Comparison of ENCODE assay signal across 7 cellular contexts in the genomic region with DNA sequence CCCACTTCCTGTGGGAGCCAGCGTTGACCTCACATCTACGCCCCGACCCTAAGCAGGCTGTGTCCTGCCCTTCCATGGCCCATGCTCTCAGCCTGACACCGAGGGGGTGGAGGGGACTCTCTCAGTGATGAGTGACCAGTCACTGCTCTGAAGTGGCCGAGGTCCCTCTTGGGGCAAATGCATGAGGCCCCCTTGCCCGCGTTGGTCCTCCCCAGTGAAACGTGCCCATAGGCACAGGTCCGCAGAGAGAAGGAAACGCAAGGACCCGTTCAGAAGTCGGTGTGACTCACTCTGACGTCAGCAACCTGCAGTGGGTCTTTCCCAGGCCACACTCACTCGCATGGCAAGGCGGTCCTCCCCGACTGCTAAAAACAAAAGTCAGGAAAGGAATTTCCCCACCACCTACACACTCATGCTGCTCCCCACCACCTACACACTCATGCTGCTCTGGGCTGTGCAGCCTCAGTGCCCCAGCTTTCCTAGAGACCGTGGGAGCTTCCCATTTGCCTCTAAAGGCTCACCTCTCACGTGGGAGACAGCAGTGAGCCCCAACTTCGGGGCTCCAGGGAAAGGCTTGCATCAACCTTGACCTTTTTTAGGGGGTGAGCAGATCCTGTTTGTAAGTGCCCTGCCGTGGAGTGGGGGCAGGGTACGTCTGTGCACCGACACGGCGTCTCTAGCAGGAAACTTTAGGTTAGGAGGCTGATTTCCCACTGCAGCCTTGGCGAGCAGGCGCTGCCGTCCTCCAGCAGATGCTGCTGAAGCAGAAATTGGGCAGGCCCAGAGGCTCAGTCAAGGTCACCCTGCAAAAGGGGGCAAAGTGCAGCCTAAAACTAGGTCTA. TPM values are rescaled to one million over a fixed set of nuclear protein-coding genes. Genes with fewer than 3 reads are reported as not detected.
DNase-seq lines count a peak whose midpoint lies in the region; ATAC-seq, FAIRE-seq and TF ChIP-seq lines count a peak whose summit lies in the region.

No MANE protein-coding gene starts in this region.

- BruUV-seq in endothelial cell of umbilical vein (replicated peaks; lab: Mats Ljungman, UMichigan) = no TSS peak

- dilution Hi-C loops in endothelial cell of umbilical vein (cut with MboI; ENCODE audit: extremely low pct_ligation_motif_present, low sequenced_read_pairs) = no loop called here

- no peaks in the 10 kb centered on the region for H3K4me1 Mint-ChIP-seq in mesothelial cell of epicardium

- ATAC-seq in GM19372 (IDR thresholded peaks at IDR 0.05; ENCODE audit: low read depth, unreplicated experiment) (peak; percentile 65), HG03354 (IDR thresholded peaks at IDR 0.05; ENCODE audit: poor library complexity, severe bottlenecking, unreplicated experiment) (peak; percentile 85)

- no peak for FAIRE-seq in endothelial cell of umbilical vein (lab: Jason Lieb, UNC)

- no peaks in the 10 kb centered on the region for H3K9me1 ChIP-seq in endothelial cell of umbilical vein (replicated peaks; ENCODE audit: control insufficient read depth, extremely low read depth, insufficient read depth, low read length)

- H3K79me2 ChIP-seq in endothelial cell of umbilical vein (ENCODE audit: control insufficient read depth, insufficient read depth, low read length) = no peaks in the 10 kb centered on the region

- no peak overlapping the region for H3K27ac Mint-ChIP-seq in mesothelial cell of epicardium

- H3K36me3 Mint-ChIP-seq in mesothelial cell of epicardium = no peaks in the 10 kb centered on the region

- TF ChIP-seq POLR2A in endothelial cell of umbilical vein (IDR thresholded peaks at IDR 0.05; ENCODE audit: low read depth, low read length) = no peak

- peak; percentile 78 to 96 for DNase-seq in activated CD4-positive, alpha-beta T cell treated with anti-CD3 and anti-CD28 coated beads, Interleukin-2, amount 50 U/mL, for 24 hours (ENCODE audit: low read depth in 1 of 2, low spot score in 1 of 2)
- DNase-seq in endothelial cell of umbilical vein (ENCODE audit: low read depth, low spot score) = peak; percentile 16
- DNase-seq in stimulated activated CD4-positive, alpha-beta T cell treated with anti-CD3 and anti-CD28 coated beads, Interleukin-2, amount 100 ng/mL, for 4 hours (ENCODE audit: low read depth) = peak; percentile 95
- DNase-seq in NCI-H345 (lab: John Stamatoyannopoulos, UW) = no peak
- no peak for DNase-seq in mesothelial cell of epicardium (ENCODE audit: low spot score in 2 of 2, unreplicated experiment in 2 of 2)

- H3K9ac ChIP-seq in endothelial cell of umbilical vein (replicated peaks; ENCODE audit: extremely low read depth, insufficient read depth, low read length) = no peak overlapping the region

- no peak overlapping the region for H3K27ac ChIP-seq in endothelial cell of umbilical vein (ENCODE audit: insufficient read depth, low read depth, low read length)

- H3K4me3 Mint-ChIP-seq in mesothelial cell of epicardium = no peak overlapping the region

- POLR2A ChIA-PET in endothelial cell of umbilical vein (lab: Charles Lee) = no interaction called here

- no peaks in the 10 kb centered on the region for H3K4me1 ChIP-seq in endothelial cell of umbilical vein (ENCODE audit: control insufficient read depth, extremely low read depth, insufficient read depth, low read length)

- H3K9me3 ChIP-seq in endothelial cell of umbilical vein (replicated peaks; ENCODE audit: control insufficient read depth, insufficient read depth, low read length) = no peaks in the 10 kb centered on the region

- CTCF ChIA-PET in endothelial cell of umbilical vein (lab: Charles Lee) = no interaction called here

- H3K4me3 ChIP-seq in endothelial cell of umbilical vein (replicated peaks in 1 of 3; ENCODE audit: insufficient read depth in 1 of 3, low read depth in 1 of 3, low read length in 3 of 3) = no peak overlapping the region

- no peak for TF ChIP-seq CTCF in endothelial cell of umbilical vein (IDR thresholded peaks at IDR 0.05; ENCODE audit: extremely low read depth in 1 of 2, insufficient read depth in 1 of 2, low read depth in 1 of 2, low read length in 2 of 2)
- no peak for TF ChIP-seq CTCF in mesothelial cell of epicardium (IDR thresholded peaks at IDR 0.05; ENCODE audit: unreplicated experiment)

- no peaks in the 10 kb centered on the region for H3K36me3 ChIP-seq in endothelial cell of umbilical vein (ENCODE audit: control insufficient read depth in 2 of 2, extremely low read depth in 1 of 2, insufficient read depth in 2 of 2, low read length in 2 of 2)

- H4K20me1 ChIP-seq in endothelial cell of umbilical vein (replicated peaks; ENCODE audit: control insufficient read depth, extremely low read depth, insufficient read depth, low read length) = no peaks in the 10 kb centered on the region

- H3K9me3 Mint-ChIP-seq in mesothelial cell of epicardium = no peaks in the 10 kb centered on the region

- no peak overlapping the region for H2AFZ ChIP-seq in endothelial cell of umbilical vein (ENCODE audit: low read depth, low read length)

- intact Hi-C loops in endothelial cell of umbilical vein (cut with micrococcal nuclease) = no loop called here

- peaks cover 35% of the 10 kb centered on the region for H3K27me3 Mint-ChIP-seq in mesothelial cell of epicardium (ENCODE audit: low read depth)

- H3K4me2 ChIP-seq in endothelial cell of umbilical vein (ENCODE audit: insufficient read depth, low read length) = no peak overlapping the region

- peaks cover 3 to 10% of the 10 kb centered on the region in 2 experiments for H3K27me3 ChIP-seq in endothelial cell of umbilical vein (ENCODE audit: control insufficient read depth in 2 of 2, insufficient read depth in 2 of 2, low read length in 2 of 2)

TF ChIP-seq in endothelial cell of umbilical vein, 7 proteins besides CTCF, POLR2A, EP300 and RAD21:
- no peak for TF ChIP-seq MYC (IDR thresholded peaks at IDR 0.05; ENCODE audit: low read depth, low read length)
- no peak for TF ChIP-seq FOS (IDR thresholded peaks at IDR 0.05; ENCODE audit: borderline replicate concordance, insufficient read depth, low read length)
- TF ChIP-seq, protein P1, sequence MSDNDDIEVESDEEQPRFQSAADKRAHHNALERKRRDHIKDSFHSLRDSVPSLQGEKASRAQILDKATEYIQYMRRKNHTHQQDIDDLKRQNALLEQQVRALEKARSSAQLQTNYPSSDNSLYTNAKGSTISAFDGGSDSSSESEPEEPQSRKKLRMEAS (IDR thresholded peaks at IDR 0.05; ENCODE audit: insufficient read depth, insufficient read length) = no peak
- no peak for TF ChIP-seq JUN (IDR thresholded peaks at IDR 0.05; ENCODE audit: borderline replicate concordance, insufficient read depth, insufficient read length, low read depth)
- no peak for TF ChIP-seq POLR2AphosphoS5 (IDR thresholded peaks at IDR 0.05; ENCODE audit: insufficient read depth, low read depth, low read length)
- no peak for TF ChIP-seq GATA2 (IDR thresholded peaks at IDR 0.05; ENCODE audit: insufficient read depth, insufficient read length, low read depth, low read length)
- no peak for TF ChIP-seq EZH2 (IDR thresholded peaks at IDR 0.05; ENCODE audit: borderline replicate concordance, low read depth, low read length, severe bottlenecking)

RNA-seq across cellular contexts. Expression of gene UBASH3A, which starts 11.4 kb away (rescaled TPM):
- total RNA-seq in endothelial cell of umbilical vein (not detected in 2 replicates), mesothelial cell of epicardium (not detected in 3 replicates)
- not detected in 2 replicates for polyA plus RNA-seq in endothelial cell of umbilical vein
- polyA plus RNA-seq in endothelial cell of umbilical vein (2011; cell fraction: cytosol; rRNA removed) = not detected in 2 replicates
- polyA plus RNA-seq in endothelial cell of umbilical vein (2011; cell fraction: nucleus; rRNA removed) = not detected in 2 replicates
- not detected in 2 replicates for polyA plus RNA-seq in endothelial cell of umbilical vein (2012)
- 0.15 TPM in 1 of 2 replicates, not detected in the other for polyA minus RNA-seq in endothelial cell of umbilical vein
- not detected for polyA minus RNA-seq in endothelial cell of umbilical vein (2011; cell fraction: cytosol; rRNA and poly(A)+ RNA removed)
- not detected in 2 replicates for polyA minus RNA-seq in endothelial cell of umbilical vein (2011; cell fraction: nucleus; rRNA and poly(A)+ RNA removed)

RNA-seq across cellular contexts. Expression of gene TMPRSS3, which starts 19.3 kb away (rescaled TPM):
- total RNA-seq in endothelial cell of umbilical vein (not detected in 2 replicates), mesothelial cell of epicardium (not detected in 3 replicates)
- polyA plus RNA-seq in endothelial cell of umbilical vein = not detected in 2 replicates
- not detected in 2 replicates for polyA plus RNA-seq in endothelial cell of umbilical vein (2011; cell fraction: cytosol; rRNA removed)
- not detected in 2 replicates for polyA plus RNA-seq in endothelial cell of umbilical vein (2011; cell fraction: nucleus; rRNA removed)
- polyA plus RNA-seq in endothelial cell of umbilical vein (2012) = not detected in 2 replicates
- polyA minus RNA-seq in endothelial cell of umbilical vein = not detected in 2 replicates
- 16.7 TPM for polyA minus RNA-seq in endothelial cell of umbilical vein (2011; cell fraction: cytosol; rRNA and poly(A)+ RNA removed)
- 0.19 TPM in 1 of 2 replicates, not detected in the other for polyA minus RNA-seq in endothelial cell of umbilical vein (2011; cell fraction: nucleus; rRNA and poly(A)+ RNA removed)

RNA-seq across cellular contexts. Expression of gene TFF1, which starts 48.8 kb away (rescaled TPM):
- total RNA-seq in endothelial cell of umbilical vein (not detected in 2 replicates), mesothelial cell of epicardium (0.53 TPM in 1 of 3 replicates, not detected in the others)
- not detected in 2 replicates for polyA plus RNA-seq in endothelial cell of umbilical vein
- polyA plus RNA-seq in endothelial cell of umbilical vein (2011; cell fraction: cytosol; rRNA removed) = not detected in 2 replicates
- 0.49 TPM in 1 of 2 replicates, not detected in the other for polyA plus RNA-seq in endothelial cell of umbilical vein (2011; cell fraction: nucleus; rRNA removed)
- polyA plus RNA-seq in endothelial cell of umbilical vein (2012) = not detected in 2 replicates
- polyA minus RNA-seq in endothelial cell of umbilical vein = not detected in 2 replicates
- 4.1 TPM for polyA minus RNA-seq in endothelial cell of umbilical vein (2011; cell fraction: cytosol; rRNA and poly(A)+ RNA removed)
- polyA minus RNA-seq in endothelial cell of umbilical vein (2011; cell fraction: nucleus; rRNA and poly(A)+ RNA removed) = not detected in 2 replicates

Comparison
In these comparisons a context has a peak if more than half of its experiments do, and no peak if none do; other contexts are left out.
1. DNase-seq: peak in activated CD4-positive, alpha-beta T cell treated with anti-CD3 and anti-CD28 coated beads, Interleukin-2, amount 50 U/mL, for 24 hours (2 of 2), endothelial cell of umbilical vein (single experiment) and stimulated activated CD4-positive, alpha-beta T cell treated with anti-CD3 and anti-CD28 coated beads, Interleukin-2, amount 100 ng/mL, for 4 hours (single experiment); none in NCI-H345 (single experiment) and mesothelial cell of epicardium (0 of 2).